In the genomic region with DNA sequence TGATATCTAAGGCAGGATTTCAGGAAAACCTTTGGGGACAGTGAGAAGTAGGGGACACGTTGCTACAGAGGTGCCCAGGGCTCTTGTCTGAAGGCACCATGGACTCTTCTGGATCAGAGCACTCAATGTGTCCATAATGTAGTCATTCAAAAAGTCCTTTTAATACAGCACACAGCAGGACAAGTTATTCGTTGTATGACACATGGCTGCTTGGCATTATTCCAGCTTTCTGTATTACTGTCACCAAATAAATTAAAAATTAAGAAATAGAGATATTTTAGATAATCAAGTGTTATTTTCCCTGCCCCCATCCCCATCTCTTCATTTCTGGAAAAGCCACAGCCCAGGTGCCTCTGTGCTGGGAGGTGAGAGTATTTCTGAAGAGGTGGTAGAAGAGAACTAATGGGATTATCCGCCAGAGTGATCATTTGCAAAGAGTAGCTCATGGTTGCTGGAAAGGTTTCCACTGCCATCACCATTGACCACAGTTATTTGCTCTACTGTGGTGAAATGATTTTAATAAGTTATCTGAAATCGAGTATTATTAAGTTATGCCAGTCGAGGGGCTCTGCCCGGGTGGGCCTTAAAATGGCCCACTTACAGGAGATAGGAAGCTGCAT, we compare ENCODE assay signal across 15 cellular contexts.
DNase-seq lines count a peak whose midpoint lies in the region; ATAC-seq and TF ChIP-seq lines count a peak whose summit lies in the region.
"Had no signal": no experiment of that assay in that cellular context is flagged by ENCODE, and none has a peak within 500 bp of the region (broad histone marks: within the 10 kb centered on the region; RNA-seq: fewer than 3 reads in every experiment).

No MANE protein-coding gene starts in this region.

- no peaks in the 10 kb centered on the region for H3K36me3 ChIP-seq in body of pancreas (replicated peaks in 1 of 2; ENCODE audit: insufficient read depth in 1 of 2, low read depth in 2 of 2)
- H3K36me3 ChIP-seq in adrenal gland (replicated peaks in 1 of 2), result no peaks in the 10 kb centered on the region
- H3K36me3 ChIP-seq in HAP-1 (replicated peaks), result no peaks in the 10 kb centered on the region
- H3K36me3 ChIP-seq: right atrium auricular region had no signal

- H3K4me3 ChIP-seq in AG04450 (ENCODE audit: low read depth, low read length), result no peak overlapping the region
- no peak overlapping the region for H3K4me3 ChIP-seq in body of pancreas
- H3K4me3 ChIP-seq in adrenal gland, result no peak overlapping the region
- no peak overlapping the region for H3K4me3 ChIP-seq in HAP-1
- H3K4me3 ChIP-seq: PC-9, right atrium auricular region had no signal

- ATAC-seq in body of pancreas (peak; percentile 5), HG02588 (IDR thresholded peaks at IDR 0.05; ENCODE audit: unreplicated experiment) (no peak)

- no peaks in the 10 kb centered on the region for H3K27me3 ChIP-seq in AG04450 (ENCODE audit: control insufficient read depth, insufficient read depth, low read length)
- H3K27me3 ChIP-seq in body of pancreas, result no peaks in the 10 kb centered on the region
- H3K27me3 ChIP-seq in adrenal gland, result no peaks in the 10 kb centered on the region
- no peaks in the 10 kb centered on the region for H3K27me3 ChIP-seq in HAP-1 (ENCODE audit: low read depth)
- H3K27me3 ChIP-seq: foreskin keratinocyte, right atrium auricular region had no signal

- no peak for TF ChIP-seq POLR2A in body of pancreas (IDR thresholded peaks at IDR 0.05)
- TF ChIP-seq POLR2A in adrenal gland (IDR thresholded peaks at IDR 0.05), result no peak

- 49 to 54% methylated on average over 6 of the region's 6 CpGs for WGBS in body of pancreas, 2 donors
- 64 to 70% (median 67%) methylated on average over 6 of the region's 6 CpGs for WGBS in adrenal gland, 4 donors

- TF ChIP-seq CTCF in AG04450 (IDR thresholded peaks at IDR 0.05; ENCODE audit: low read depth, low read length) (no peak), body of pancreas (IDR thresholded peaks at IDR 0.05) (no peak), adrenal gland (IDR thresholded peaks at IDR 0.05) (no peak)

- in situ Hi-C loops in HAP-1 (cut with MboI; ENCODE audit: low sequenced_read_pairs), result no loop called here

- H3K4me1 ChIP-seq in body of pancreas (peaks cover 17% of the 10 kb centered on the region), adrenal gland (replicated peaks in 1 of 2) (no peaks in the 10 kb centered on the region), HAP-1 (no peaks in the 10 kb centered on the region)
- H3K4me1 ChIP-seq: right atrium auricular region had no signal

- H3K27ac ChIP-seq in AG04450 (ENCODE audit: low read depth, low read length) (peak overlapping the region; percentile 74), body of pancreas (peak overlapping the region; percentile 54 to 71 (median 68)), adrenal gland (no peak overlapping the region)
- H3K27ac ChIP-seq: foreskin keratinocyte, PC-9, right atrium auricular region had no signal

- intact Hi-C loops in body of pancreas (cut with DNase I), result no loop called here
- intact Hi-C loops in adrenal gland (cut with DNase I), result no loop called here

- POLR2A ChIA-PET in AG04450 (lab: Yijun Ruan, JAX), result no interaction called here

- CTCF ChIA-PET in AG04450 (lab: Charles Lee), result interaction anchor here (1.6 to 2.8 kb wide), 2 partner anchors 9 to 563 kb away, joined by 4 to 12 read pairs; no protein-coding TSS in a partner anchor

- DNase-seq in AG04450 (ENCODE audit: low read depth, low spot score), result no peak
- peak; percentile 24 to 51 for DNase-seq in NCI-H446 (lab: John Stamatoyannopoulos, UW)
- no peak for DNase-seq in body of pancreas
- DNase-seq in myocyte (ENCODE audit: low read depth), result peak; percentile 35
- DNase-seq in adrenal gland, result no peak
- DNase-seq in HAP-1 (ENCODE audit: low spot score in 2 of 2), result no peak
- no peak for DNase-seq in nucleus accumbens (lab: John Stamatoyannopoulos, UW)
- DNase-seq: activated effector memory CD4-positive, alpha-beta T cell treated with Interleukin-2 at 50 U/mL for 16 hours; midbrain; NCI-H2081; NCI-H526 treated with DMSO at 0.1 percent for 48 hours had no signal

- H3K9me3 ChIP-seq in AG04450 (ENCODE audit: control insufficient read depth, insufficient read depth, low read length) (peaks cover 4% of the 10 kb centered on the region; the same call in 1 of the 2 replicates), body of pancreas (no peaks in the 10 kb centered on the region), adrenal gland (replicated peaks in 1 of 3) (no peaks in the 10 kb centered on the region), HAP-1 (no peaks in the 10 kb centered on the region)
- H3K9me3 ChIP-seq: right atrium auricular region had no signal

Comparison
In these comparisons a context has a peak if more than half of its experiments do, and no peak if none do; other contexts are left out.
1. DNase-seq: peak in NCI-H446 (2 of 2) and myocyte (single experiment); none in AG04450 (single experiment), body of pancreas (0 of 4), adrenal gland (0 of 7), HAP-1 (0 of 2) and nucleus accumbens (0 of 56).
2. H3K27ac ChIP-seq: peak in AG04450 (single experiment) and body of pancreas (4 of 4); none in adrenal gland (0 of 5).